In genomic region chr19:10815969-10816635, GRCh38 we compare ENCODE assay signal across 12 cellular contexts. TPM values are rescaled to one million over a fixed set of nuclear protein-coding genes. Genes with fewer than 3 reads are reported as not detected.
DNase-seq lines count a peak whose midpoint lies in the region; ATAC-seq and TF ChIP-seq lines count a peak whose summit lies in the region.
"Had no signal": no experiment of that assay in that cellular context is flagged by ENCODE, and none has a peak within 500 bp of the region (broad histone marks: within the 10 kb centered on the region; RNA-seq: fewer than 3 reads in every experiment).

No MANE protein-coding gene starts in this region.

- intact Hi-C loops in vagina (cut with DNase I), result no loop called here

- no peaks in the 10 kb centered on the region for H3K9me3 Mint-ChIP-seq in stimulated activated naive CD8-positive, alpha-beta T cell treated with anti-CD3 and anti-CD28 coated beads, Interleukin-15, Interleukin-2, amounts not matched to agents 100 ng/mL and 50 ng/mL, for 24 hours
- no peaks in the 10 kb centered on the region for H3K9me3 Mint-ChIP-seq in endothelial cell (ENCODE audit: unreplicated experiment)
- H3K9me3 Mint-ChIP-seq: CD8-positive, alpha-beta T cell had no signal

- ATAC-seq in stimulated activated naive CD8-positive, alpha-beta T cell treated with anti-CD3 and anti-CD28 coated beads, Interleukin-15, Interleukin-2, amounts not matched to agents 100 U/mL and 50 U/mL, for 24 hours, result no peak
- ATAC-seq: CD8-positive, alpha-beta T cell had no signal

- DNase-seq in stimulated activated naive CD8-positive, alpha-beta T cell treated with anti-CD3 and anti-CD28 coated beads, Interleukin-15, Interleukin-2, amounts not matched to agents 100 U/mL and 50 U/mL, for 24 hours, result no peak
- DNase-seq in coronary artery (ENCODE audit: low spot score) (no peak), vagina (ENCODE audit: extremely low spot score in 2 of 2) (no peak), SIG-M5 (lab: John Stamatoyannopoulos, UW) (no peak), NCI-H524 treated with DMSO at 0.1 percent for 48 hours (lab: John Stamatoyannopoulos, UW) (no peak), endothelial cell (ENCODE audit: low spot score) (no peak)
- DNase-seq: CD8-positive, alpha-beta T cell; H7; naive B cell; WERI-Rb-1 had no signal

- H3K9me3 ChIP-seq in neutrophil (no peaks in the 10 kb centered on the region), vagina (no peaks in the 10 kb centered on the region)

- TF ChIP-seq CTCF in coronary artery (IDR thresholded peaks at IDR 0.05) (no peak), neutrophil (IDR thresholded peaks at IDR 0.05) (no peak), vagina (IDR thresholded peaks at IDR 0.05) (no peak), endothelial cell (IDR thresholded peaks at IDR 0.05; ENCODE audit: unreplicated experiment) (no peak)

- TF ChIP-seq POLR2A in vagina (IDR thresholded peaks at IDR 0.05), result no peak

- H3K4me3 ChIP-seq in coronary artery (peak overlapping the region; percentile 53), neutrophil (ENCODE audit: low read depth in 1 of 2, low read length in 1 of 2) (peak overlapping the region in 1 of 2 experiments; percentile 15), vagina (peak overlapping the region; percentile 44 to 47)

- H3K36me3 ChIP-seq in neutrophil (peaks cover 62% of the 10 kb centered on the region), vagina (peaks cover 0 to 42% of the 10 kb centered on the region in 2 donors)

- H3K27me3 ChIP-seq in neutrophil, result no peaks in the 10 kb centered on the region
- no peaks in the 10 kb centered on the region for H3K27me3 ChIP-seq in vagina

- H3K27me3 Mint-ChIP-seq in stimulated activated naive CD8-positive, alpha-beta T cell treated with anti-CD3 and anti-CD28 coated beads, Interleukin-15, Interleukin-2, amounts not matched to agents 100 ng/mL and 50 ng/mL, for 24 hours, result no peaks in the 10 kb centered on the region
- peaks cover 9% of the 10 kb centered on the region for H3K27me3 Mint-ChIP-seq in endothelial cell (ENCODE audit: unreplicated experiment)
- H3K27me3 Mint-ChIP-seq: naive B cell had no signal

- H3K27ac ChIP-seq in coronary artery, result peak overlapping the region in 1 of 2 donors; percentile 69
- peak overlapping the region; percentile 98 for H3K27ac ChIP-seq in neutrophil
- H3K27ac ChIP-seq in vagina, result peak overlapping the region; percentile 89
- H3K27ac ChIP-seq: WERI-Rb-1 had no signal

- H3K4me3 Mint-ChIP-seq in stimulated activated naive CD8-positive, alpha-beta T cell treated with anti-CD3 and anti-CD28 coated beads, Interleukin-15, Interleukin-2, amounts not matched to agents 100 ng/mL and 50 ng/mL, for 24 hours, result no peak overlapping the region
- H3K4me3 Mint-ChIP-seq in endothelial cell (ENCODE audit: unreplicated experiment), result no peak overlapping the region
- H3K4me3 Mint-ChIP-seq: CD8-positive, alpha-beta T cell; naive B cell had no signal

- peaks cover 24% of the 10 kb centered on the region for H3K36me3 Mint-ChIP-seq in stimulated activated naive CD8-positive, alpha-beta T cell treated with anti-CD3 and anti-CD28 coated beads, Interleukin-15, Interleukin-2, amounts not matched to agents 100 ng/mL and 50 ng/mL, for 24 hours (ENCODE audit: low read depth)
- peaks cover 31% of the 10 kb centered on the region for H3K36me3 Mint-ChIP-seq in endothelial cell (ENCODE audit: low read depth, unreplicated experiment)

- H3K4me1 ChIP-seq in neutrophil (ENCODE audit: control insufficient read depth in 1 of 2, insufficient read depth in 1 of 2, low read depth in 1 of 2, low read length in 1 of 2) (peaks cover 51 to 53% of the 10 kb centered on the region in 2 experiments), vagina (peaks cover 46% of the 10 kb centered on the region)

- peaks cover 19% of the 10 kb centered on the region for H3K4me1 Mint-ChIP-seq in stimulated activated naive CD8-positive, alpha-beta T cell treated with anti-CD3 and anti-CD28 coated beads, Interleukin-15, Interleukin-2, amounts not matched to agents 100 ng/mL and 50 ng/mL, for 24 hours (ENCODE audit: low read depth)
- peaks cover 5% of the 10 kb centered on the region for H3K4me1 Mint-ChIP-seq in endothelial cell (ENCODE audit: unreplicated experiment)

- H3K27ac Mint-ChIP-seq in stimulated activated naive CD8-positive, alpha-beta T cell treated with anti-CD3 and anti-CD28 coated beads, Interleukin-15, Interleukin-2, amounts not matched to agents 100 ng/mL and 50 ng/mL, for 24 hours, result peak overlapping the region; percentile 21
- H3K27ac Mint-ChIP-seq in endothelial cell (ENCODE audit: unreplicated experiment), result no peak overlapping the region
- H3K27ac Mint-ChIP-seq: CD8-positive, alpha-beta T cell had no signal

RNA-seq across cellular contexts. Expression of gene TMED1, which starts 19.9 kb away (rescaled TPM):
- total RNA-seq in vagina, result 20.4 TPM
- total RNA-seq in endothelial cell (ENCODE audit: unreplicated experiment), result 22.1 TPM

RNA-seq across cellular contexts. Expression of gene C19orf38, which starts 32.1 kb away (rescaled TPM):
- total RNA-seq in vagina, result 2.5 TPM
- total RNA-seq in endothelial cell (ENCODE audit: unreplicated experiment), result not detected
- total RNA-seq: CD8-positive, alpha-beta T cell had no signal

RNA-seq across cellular contexts. Expression of gene CARM1, which starts 55.3 kb away (rescaled TPM):
- total RNA-seq in vagina, result 28.2 TPM
- 63.2 TPM for total RNA-seq in endothelial cell (ENCODE audit: unreplicated experiment)
